In genomic region chr2:242088044-242088443, GRCh38 we compare ENCODE assay signal across 8 cellular contexts.
A peak's percentile ranks its signal among the peaks of the same experiment; 100 is the strongest.
DNase-seq lines count a peak whose midpoint lies in the region; ATAC-seq and TF ChIP-seq lines count a peak whose summit lies in the region.
"Not testable (repeated sequence)": the region's sequence is repeated elsewhere in the genome, so short reads cannot be mapped to it uniquely, and the experiment has no call there.

No MANE protein-coding gene starts in this region.

- peaks cover 13% of the 10 kb centered on the region for H3K27me3 Mint-ChIP-seq in activated CD4-positive, alpha-beta T cell treated with anti-CD3 and anti-CD28 coated beads, Interleukin-2, amount 10 ng/mL, durations not matched to agents 24 days and 14 days

- peaks cover 28% of the 10 kb centered on the region for H3K4me1 Mint-ChIP-seq in activated CD4-positive, alpha-beta T cell treated with anti-CD3 and anti-CD28 coated beads, Interleukin-2, amount 10 ng/mL, durations not matched to agents 24 days and 14 days

- H3K36me3 ChIP-seq in BE2C, MG63: not testable (repeated sequence)

- H3K27me3 ChIP-seq in BE2C, MG63: not testable (repeated sequence)

- H3K36me3 Mint-ChIP-seq in activated CD4-positive, alpha-beta T cell treated with anti-CD3 and anti-CD28 coated beads, Interleukin-2, amount 10 ng/mL, durations not matched to agents 24 days and 14 days (ENCODE audit: low read depth): not testable (repeated sequence)

- peak; percentile 37 for ATAC-seq in GM19023 (IDR thresholded peaks at IDR 0.05; ENCODE audit: unreplicated experiment)
- peak; percentile 37 for ATAC-seq in HG02840 (IDR thresholded peaks at IDR 0.05; ENCODE audit: low FRiP score, unreplicated experiment)
- ATAC-seq in left colon: peak; percentile 44
- ATAC-seq in sciatic nerve: peak; percentile 67

- H3K4me3 ChIP-seq in BE2C (ENCODE audit: low read depth, low read length) (peak overlapping the region; percentile 50), MG63 (peak overlapping the region; percentile 42)

- peak overlapping the region; percentile 93 for H3K4me3 Mint-ChIP-seq in activated CD4-positive, alpha-beta T cell treated with anti-CD3 and anti-CD28 coated beads, Interleukin-2, amount 10 ng/mL, durations not matched to agents 24 days and 14 days

- H3K9me3 ChIP-seq in BE2C, MG63: not testable (repeated sequence)

- not testable (repeated sequence) for TF ChIP-seq CTCF in BE2C (IDR thresholded peaks at IDR 0.05; ENCODE audit: low read depth, low read length)

- intact Hi-C loops in activated CD4-positive, alpha-beta T cell treated with anti-CD3 and anti-CD28 coated beads, Interleukin-2, amount 10 ng/mL, durations not matched to agents 24 days and 14 days (cut with micrococcal nuclease): loop anchor here (5.0 kb wide), 1 partner anchor 56 kb away; no protein-coding TSS in a partner anchor
- intact Hi-C loops in left colon (cut with DNase I, micrococcal nuclease); sciatic nerve (cut with DNase I): not testable (repeated sequence)

- peak; percentile 24 for DNase-seq in BE2C
- not testable (repeated sequence) for DNase-seq in MG63; activated CD4-positive, alpha-beta T cell treated with anti-CD3 and anti-CD28 coated beads, Interleukin-2, amount 10 ng/mL, durations not matched to agents 24 days and 14 days; left colon; sciatic nerve (ENCODE audit: low spot score)
- peak; percentile 23 for DNase-seq in dermis blood vessel endothelial cell

- peak overlapping the region; percentile 56 for H3K27ac Mint-ChIP-seq in activated CD4-positive, alpha-beta T cell treated with anti-CD3 and anti-CD28 coated beads, Interleukin-2, amount 10 ng/mL, durations not matched to agents 24 days and 14 days

- not testable (repeated sequence) for H3K4me1 ChIP-seq in BE2C

- H3K9me3 Mint-ChIP-seq in activated CD4-positive, alpha-beta T cell treated with anti-CD3 and anti-CD28 coated beads, Interleukin-2, amount 10 ng/mL, durations not matched to agents 24 days and 14 days: not testable (repeated sequence)
